15 cellular contexts compared by ENCODE assay signal in the genomic region with DNA sequence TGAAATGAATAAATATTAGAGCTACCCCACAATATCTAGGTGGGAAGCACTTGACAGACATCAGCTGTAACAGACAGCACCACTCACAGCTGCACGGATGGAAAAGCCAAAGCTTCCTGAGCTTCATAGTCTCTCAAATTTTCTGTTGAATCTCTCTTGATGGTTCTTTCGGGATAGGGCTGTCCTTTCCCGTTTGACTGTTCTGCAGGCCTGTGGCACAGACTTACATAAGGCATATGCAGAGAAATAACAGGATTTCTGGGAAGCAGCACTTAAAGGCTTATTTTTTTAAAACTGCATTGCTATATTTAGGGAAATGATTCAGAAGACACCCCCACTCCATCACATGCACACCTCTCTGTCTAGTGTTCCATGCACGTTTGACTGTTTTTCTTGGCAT.
DNase-seq lines count a peak whose midpoint lies in the region.
"Had no signal": no experiment of that assay in that cellular context is flagged by ENCODE, and none has a peak within 500 bp of the region (broad histone marks: within the 10 kb centered on the region; RNA-seq: fewer than 3 reads in every experiment).

No MANE protein-coding gene starts in this region.

- no peaks in the 10 kb centered on the region for H3K36me3 ChIP-seq in H7 (replicated peaks; ENCODE audit: control insufficient read depth, insufficient read depth, low read length)

- no peak overlapping the region for H3K4me3 ChIP-seq in H7 (ENCODE audit: insufficient read depth, low read depth, low read length)

- H3K27ac ChIP-seq in caudate nucleus (ENCODE audit: low read depth, low read length), result peak overlapping the region; percentile 14
- H3K27ac ChIP-seq: C4-2B had no signal

- intact Hi-C loops in head of caudate nucleus (cut with DNase I), result no loop called here

- H3K27me3 ChIP-seq in H7 (ENCODE audit: control insufficient read depth, insufficient read depth, low read length), result no peaks in the 10 kb centered on the region

- DNase-seq in caudate nucleus (lab: John Stamatoyannopoulos, UW) (peak in 28 of 61 donors; percentile 10 to 92 (median 44)), head of caudate nucleus (peak in 30 of 42 donors; percentile 20 to 81 (median 47)), putamen (ENCODE audit: low spot score) (peak; percentile 80), SIG-M5 (lab: John Stamatoyannopoulos, UW) (no peak), H7 (no peak), NCI-H1436 (lab: John Stamatoyannopoulos, UW) (no peak)
- DNase-seq: ACHN; Caco-2; CD4-positive, alpha-beta T cell; DMS153; DMS79; GF-D8; GOT3; H9 had no signal

Comparison
In these comparisons a context has a peak if more than half of its experiments do, and no peak if none do; other contexts are left out.
1. DNase-seq: peak in head of caudate nucleus (30 of 42) and putamen (single experiment); none in SIG-M5 (single experiment), H7 (single experiment) and NCI-H1436 (single experiment).